1 cellular context compared by ENCODE assay signal in the genomic region with DNA sequence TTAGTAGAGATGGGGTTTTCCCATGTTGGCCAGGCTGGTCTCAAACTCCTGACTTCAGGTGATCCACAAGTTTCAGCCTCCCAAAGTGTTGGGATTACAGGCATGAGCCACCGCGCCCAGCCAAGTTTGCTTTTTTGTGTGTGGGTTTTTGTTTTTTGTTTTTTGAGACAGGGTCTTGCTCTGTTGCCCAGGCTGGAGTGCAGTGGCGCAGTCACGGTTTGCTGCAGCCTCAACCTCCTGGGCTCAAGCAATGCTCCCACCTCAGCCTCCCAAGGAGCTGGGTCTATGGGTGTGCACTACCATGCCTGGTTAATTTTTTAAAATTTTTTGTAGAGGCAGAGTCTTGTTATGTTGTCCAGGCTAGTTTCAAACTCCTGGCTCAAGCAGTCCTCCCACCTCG.
A peak's percentile ranks its signal among the peaks of the same experiment; 100 is the strongest.
TF ChIP-seq lines count a peak whose summit lies in the region.

No MANE protein-coding gene starts in this region.

TF ChIP-seq in HepG2, 621 proteins besides CTCF, POLR2A, EP300 and RAD21:
- TF ChIP-seq ZNF263 (CRISPR knock-in tag; IDR thresholded peaks at IDR 0.05) (0 out of 2 replicates have a peak, but pooled peaks have one; percentile 41), ZNF121 (CRISPR knock-in tag; IDR thresholded peaks at IDR 0.05) (peak; percentile 64; the same call in 1 of the 2 replicates)
- TF ChIP-seq, protein P1, sequence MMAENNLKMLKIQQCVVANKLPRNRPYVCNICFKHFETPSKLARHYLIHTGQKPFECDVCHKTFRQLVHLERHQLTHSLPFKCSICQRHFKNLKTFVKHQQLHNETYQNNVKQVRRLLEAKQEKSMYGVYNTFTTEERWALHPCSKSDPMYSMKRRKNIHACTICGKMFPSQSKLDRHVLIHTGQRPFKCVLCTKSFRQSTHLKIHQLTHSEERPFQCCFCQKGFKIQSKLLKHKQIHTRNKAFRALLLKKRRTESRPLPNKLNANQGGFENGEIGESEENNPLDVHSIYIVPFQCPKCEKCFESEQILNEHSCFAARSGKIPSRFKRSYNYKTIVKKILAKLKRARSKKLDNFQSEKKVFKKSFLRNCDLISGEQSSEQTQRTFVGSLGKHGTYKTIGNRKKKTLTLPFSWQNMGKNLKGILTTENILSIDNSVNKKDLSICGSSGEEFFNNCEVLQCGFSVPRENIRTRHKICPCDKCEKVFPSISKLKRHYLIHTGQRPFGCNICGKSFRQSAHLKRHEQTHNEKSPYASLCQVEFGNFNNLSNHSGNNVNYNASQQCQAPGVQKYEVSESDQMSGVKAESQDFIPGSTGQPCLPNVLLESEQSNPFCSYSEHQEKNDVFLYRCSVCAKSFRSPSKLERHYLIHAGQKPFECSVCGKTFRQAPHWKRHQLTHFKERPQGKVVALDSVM (CRISPR knock-in tag; IDR thresholded peaks at IDR 0.05): peak; percentile 21; the same call in 1 of the 2 replicates
